ENCODE assay signal across 8 cellular contexts in the genomic region with DNA sequence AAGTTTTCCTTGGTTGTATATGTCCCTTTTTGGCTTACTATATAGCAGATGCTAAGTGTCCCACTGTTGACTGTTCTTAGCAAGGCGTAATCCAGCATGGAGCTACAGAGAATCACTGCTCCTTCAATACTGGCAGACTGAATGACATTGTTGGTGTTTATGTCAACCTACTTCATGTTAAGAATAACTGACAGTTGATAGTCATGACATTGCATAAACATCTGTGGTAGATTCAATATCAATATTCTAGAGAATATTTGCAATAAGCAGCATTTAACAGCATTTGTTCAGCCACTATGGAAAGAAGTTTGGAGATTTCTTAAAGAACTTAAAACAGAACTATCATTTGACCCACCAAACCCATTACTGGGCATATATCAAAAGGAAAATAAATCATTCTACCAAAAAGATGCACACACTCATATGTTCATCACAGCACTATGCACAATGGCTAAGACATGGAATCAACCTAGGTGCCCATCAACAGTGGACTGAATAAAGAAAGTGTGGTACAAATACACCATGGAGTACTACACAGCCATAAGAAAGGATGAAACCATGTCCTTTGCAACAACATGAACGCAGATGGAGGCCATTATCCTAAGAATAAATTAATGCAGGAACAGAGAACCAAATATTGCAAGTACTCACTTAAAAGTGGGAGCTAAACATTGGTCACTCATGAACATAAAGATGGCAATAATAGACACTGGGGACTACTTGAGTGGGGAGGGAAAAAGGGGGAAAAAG.
"Had no signal": no experiment of that assay in that cellular context is flagged by ENCODE, and none has a peak within 500 bp of the region (broad histone marks: within the 10 kb centered on the region; RNA-seq: fewer than 3 reads in every experiment).

No MANE protein-coding gene starts in this region.

- FAIRE-seq: G401.6, GM12878, GM12891, GM12892, GM18507, GM19239 had no signal

- DNase-seq: GDM1, GF-D8 had no signal

- H3K4me3 ChIP-seq: GM12878 had no signal

- ATAC-seq: GM12878 had no signal
